In the genomic region with DNA sequence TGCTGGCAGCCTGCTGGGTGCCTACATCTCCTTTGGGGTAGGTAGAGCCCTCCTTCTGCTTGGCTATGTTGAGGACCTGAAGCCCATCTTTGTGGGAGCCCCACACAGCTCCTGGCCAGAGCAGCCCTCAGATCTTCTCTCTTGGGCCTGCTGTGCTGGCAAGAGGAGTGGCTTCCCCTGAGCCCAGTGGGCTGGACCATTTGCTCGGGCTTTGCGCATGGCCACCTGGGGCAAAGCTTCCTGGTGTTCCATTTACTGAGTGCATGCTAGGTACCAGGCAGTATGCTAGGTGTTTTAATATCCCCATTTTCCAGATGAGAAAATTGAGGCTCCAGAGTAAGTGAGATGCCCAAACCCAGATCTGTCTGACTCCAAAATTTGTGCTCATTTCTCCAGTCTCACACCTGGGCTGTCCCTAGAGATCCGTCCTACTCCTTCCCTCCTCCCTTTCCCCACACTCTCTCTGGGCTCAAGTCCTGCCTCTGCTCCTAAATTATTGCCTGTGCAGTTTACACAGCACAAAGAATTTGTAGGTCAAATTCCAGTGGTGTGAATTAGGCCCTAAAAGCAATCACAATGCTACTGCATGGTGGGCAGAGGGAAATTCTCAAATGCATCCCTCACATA, we compare ENCODE assay signal across 31 cellular contexts. TPM values are rescaled to one million over a fixed set of nuclear protein-coding genes. Genes with fewer than 3 reads are reported as not detected.
DNase-seq lines count a peak whose midpoint lies in the region; ATAC-seq, FAIRE-seq and TF ChIP-seq lines count a peak whose summit lies in the region.
"Had no signal": no experiment of that assay in that cellular context is flagged by ENCODE, and none has a peak within 500 bp of the region (broad histone marks: within the 10 kb centered on the region; RNA-seq: fewer than 3 reads in every experiment).

No MANE protein-coding gene starts in this region.

- intact Hi-C loops in ascending aorta (cut with DNase I) (loop anchor here (2.0 kb wide), 2 partner anchors 175 to 265 kb away; partner anchors contain the start of genes NMB and ZNF592), HepG2 (cut with micrococcal nuclease; ENCODE audit: unreplicated experiment) (no loop called here), gastrocnemius medialis (cut with DNase I; ENCODE audit: low total_unique reads) (no loop called here), dorsolateral prefrontal cortex (cut with DNase I) (loop anchor here in 1 of 2 donors (10.0 kb wide), 1 partner anchor 179 kb away; the partner anchor contains the start of gene ZNF592)
- intact Hi-C loops in activated CD4-positive, alpha-beta T cell treated with anti-CD3 and anti-CD28 coated beads, Interleukin-2, amount 10 ng/mL, durations not matched to agents 24 days and 14 days (cut with micrococcal nuclease): loop anchor here (10.0 kb wide), 1 partner anchor 49 kb away; no protein-coding TSS in a partner anchor

- H3K36me3 Mint-ChIP-seq in activated CD4-positive, alpha-beta T cell treated with anti-CD3 and anti-CD28 coated beads, Interleukin-2, amount 10 ng/mL, durations not matched to agents 24 days and 14 days (ENCODE audit: low read depth): no peaks in the 10 kb centered on the region
- H3K36me3 Mint-ChIP-seq: IgD-negative memory B cell; stimulated activated naive B cell treated with anti-CD40 and anti-IgM and Interleukin-4, amounts not matched to agents 10 μg/mL and 1 μg/mL and 100 μg/mL, for 72 hours had no signal

- POLR2A ChIA-PET in HepG2 (lab: Yijun Ruan, JAX): no interaction called here

- TF ChIP-seq EP300 in HepG2 (IDR thresholded peaks at IDR 0.05; ENCODE audit: low read depth in 2 of 2, low read length in 2 of 2) (no peak), HepG2 (CRISPR knock-in tag; IDR thresholded peaks at IDR 0.05; ENCODE audit: borderline replicate concordance) (no peak)

- in situ Hi-C loops in HepG2 (cut with HindIII; ENCODE audit: extremely low pct_ligation_motif_present, low pct_unique_long_range_greater_than_20kb): loop anchor here (10.0 kb wide), 2 partner anchors 269 to 329 kb away; partner anchors contain the start of genes NMB and WDR73
- in situ Hi-C loops in gastrocnemius medialis (cut with MboI; ENCODE audit: low sequenced_read_pairs in 4 of 4): loop anchor here in 1 of 4 donors (10.0 kb wide), 1 partner anchor 49 kb away; no protein-coding TSS in a partner anchor

- H3K4me1 ChIP-seq in ascending aorta (peaks cover 3 to 21% of the 10 kb centered on the region in 2 donors), HepG2 (ENCODE audit: insufficient read depth, low read length) (peaks cover 32% of the 10 kb centered on the region), gastrocnemius medialis (peaks cover 20 to 25% of the 10 kb centered on the region in 2 donors)

- no peak for ATAC-seq in HepG2
- peak in 1 of 2 donors; percentile 12 for ATAC-seq in gastrocnemius medialis
- ATAC-seq: stimulated activated naive B cell treated with anti-CD40 and anti-IgM and Interleukin-4, amounts not matched to agents 10 μg/mL and 1 μg/mL and 100 μg/mL, for 72 hours had no signal

- H3K4me3 ChIP-seq in AG10803 (ENCODE audit: low read length): no peak overlapping the region
- H3K4me3 ChIP-seq in ascending aorta: no peak overlapping the region
- H3K4me3 ChIP-seq in HepG2 (replicated peaks in 1 of 3; ENCODE audit: insufficient read depth in 1 of 3, low read depth in 2 of 3, low read length in 3 of 3): no peak overlapping the region
- H3K4me3 ChIP-seq in gastrocnemius medialis: peak overlapping the region in 1 of 4 donors; percentile 8
- no peak overlapping the region for H3K4me3 ChIP-seq in dorsolateral prefrontal cortex
- H3K4me3 ChIP-seq: esophagus muscularis mucosa, testis had no signal

- no peaks in the 10 kb centered on the region for H4K20me1 ChIP-seq in HepG2 (ENCODE audit: insufficient read depth, low read length)

- H3K27ac Mint-ChIP-seq in activated CD4-positive, alpha-beta T cell treated with anti-CD3 and anti-CD28 coated beads, Interleukin-2, amount 10 ng/mL, durations not matched to agents 24 days and 14 days: no peak overlapping the region
- H3K27ac Mint-ChIP-seq: IgD-negative memory B cell; progenitor cell of endocrine pancreas; stimulated activated naive B cell treated with anti-CD40 and anti-IgM and Interleukin-4, amounts not matched to agents 10 μg/mL and 1 μg/mL and 100 μg/mL, for 72 hours; T-helper 1 cell treated with Interleukin-12 subunit alpha and Interleukin-12 subunit beta and Interleukin-4 antibody, amounts not matched to agents 30 μg/mL and 1 μg/mL, for 36 hours had no signal

- no peak overlapping the region for H3K9ac ChIP-seq in HepG2 (ENCODE audit: insufficient read depth, low read depth, low read length)

- TF ChIP-seq RAD21 in HepG2 (CRISPR knock-in tag; IDR thresholded peaks at IDR 0.05): no peak

- TF ChIP-seq CTCF in AG10803 (conservative IDR thresholded peaks at IDR 0.05; ENCODE audit: low read length) (no peak), ascending aorta (IDR thresholded peaks at IDR 0.05) (no peak), HepG2 (CRISPR knock-in tag; IDR thresholded peaks at IDR 0.05) (no peak), gastrocnemius medialis (IDR thresholded peaks at IDR 0.05 in 4 of 5, conservative IDR thresholded peaks at IDR 0.05 in 1 of 5) (no peak), dorsolateral prefrontal cortex (IDR thresholded peaks at IDR 0.05 in 54 of 56, conservative IDR thresholded peaks at IDR 0.05 in 2 of 56; ENCODE audit: low read depth in 1 of 56, partially characterized antibody in 56 of 56) (no peak)

- FAIRE-seq in HepG2 (lab: Jason Lieb, UNC) (no peak), HTR-8/SVneo (lab: Jason Lieb, UNC) (no peak)
- FAIRE-seq: A204.1 had no signal

- H3K36me3 ChIP-seq in ascending aorta (no peaks in the 10 kb centered on the region), HepG2 (replicated peaks in 1 of 2; ENCODE audit: control insufficient read depth in 1 of 2, insufficient read depth in 2 of 2, low read length in 2 of 2) (no peaks in the 10 kb centered on the region), gastrocnemius medialis (no peaks in the 10 kb centered on the region)
- H3K36me3 ChIP-seq: esophagus muscularis mucosa had no signal

- TF ChIP-seq POLR2A in HepG2 (IDR thresholded peaks at IDR 0.05; ENCODE audit: insufficient read depth in 1 of 2, low read depth in 2 of 2, low read length in 2 of 2) (no peak), gastrocnemius medialis (IDR thresholded peaks at IDR 0.05) (no peak)

- DNase-seq in AG10803 (ENCODE audit: low read depth) (peak; percentile 40), ascending aorta (ENCODE audit: low spot score in 2 of 2) (no peak), HepG2 (ENCODE audit: low spot score) (no peak), gastrocnemius medialis (no peak), HTR-8/SVneo (ENCODE audit: insufficient read length, low spot score) (no peak), dorsolateral prefrontal cortex (no peak), kidney tubule cell (ENCODE audit: low spot score) (no peak)
- DNase-seq in activated CD4-positive, alpha-beta T cell treated with anti-CD3 and anti-CD28 coated beads, Interleukin-2, amount 10 ng/mL, durations not matched to agents 24 days and 14 days: no peak
- DNase-seq: activated CD4-positive, alpha-beta T cell treated with anti-CD3 and anti-CD28 coated beads for 4 hours; activated naive CD4-positive, alpha-beta T cell treated with anti-CD3 and anti-CD28 coated beads, Interleukin-2, amount 50 U/mL, for 16 hours; activated T-cell treated with anti-CD3 and anti-CD28 coated beads, Interleukin-2, amount 50 U/mL, for 48 hours; DMS79 treated with DMSO at 0.1 percent for 48 hours; effector CD8-positive, alpha-beta T cell; left cardiac atrium; NCI-H1417; NCI-H510A; stimulated activated CD4-positive, alpha-beta T cell treated with anti-CD3 and anti-CD28 coated beads, Interleukin-2, amount 100 ng/mL, for 48 hours; stimulated activated naive B cell treated with anti-CD40 and anti-IgM and Interleukin-4, amounts not matched to agents 10 μg/mL and 1 μg/mL and 100 μg/mL, for 72 hours; testis had no signal

- no peaks in the 10 kb centered on the region for H3K79me2 ChIP-seq in HepG2 (ENCODE audit: insufficient read depth, low read length)

- CTCF ChIA-PET in HepG2 (lab: Yijun Ruan, JAX; ENCODE audit: low intra/inter-chr PET ratio, low total read pairs): no interaction called here

- peaks cover 2% of the 10 kb centered on the region for H3K27me3 Mint-ChIP-seq in activated CD4-positive, alpha-beta T cell treated with anti-CD3 and anti-CD28 coated beads, Interleukin-2, amount 10 ng/mL, durations not matched to agents 24 days and 14 days
- H3K27me3 Mint-ChIP-seq: IgD-negative memory B cell; stimulated activated naive B cell treated with anti-CD40 and anti-IgM and Interleukin-4, amounts not matched to agents 10 μg/mL and 1 μg/mL and 100 μg/mL, for 72 hours had no signal

- H3K4me1 Mint-ChIP-seq in activated CD4-positive, alpha-beta T cell treated with anti-CD3 and anti-CD28 coated beads, Interleukin-2, amount 10 ng/mL, durations not matched to agents 24 days and 14 days: peaks cover 5% of the 10 kb centered on the region

- 59% methylated on average over 3 of the region's 3 CpGs for WGBS in HepG2 (ENCODE audit: low lambda C conversion rate)

- BruUV-seq in HepG2 (replicated peaks; lab: Mats Ljungman, UMichigan): no TSS peak

- H3K4me3 Mint-ChIP-seq in activated CD4-positive, alpha-beta T cell treated with anti-CD3 and anti-CD28 coated beads, Interleukin-2, amount 10 ng/mL, durations not matched to agents 24 days and 14 days: no peak overlapping the region
- H3K4me3 Mint-ChIP-seq: IgD-negative memory B cell; neural crest cell; stimulated activated naive B cell treated with anti-CD40 and anti-IgM and Interleukin-4, amounts not matched to agents 10 μg/mL and 1 μg/mL and 100 μg/mL, for 72 hours; T-helper 1 cell treated with Interleukin-12 subunit alpha and Interleukin-12 subunit beta and Interleukin-4 antibody, amounts not matched to agents 30 μg/mL and 1 μg/mL, for 36 hours had no signal

- no peaks in the 10 kb centered on the region for H3K9me3 Mint-ChIP-seq in activated CD4-positive, alpha-beta T cell treated with anti-CD3 and anti-CD28 coated beads, Interleukin-2, amount 10 ng/mL, durations not matched to agents 24 days and 14 days
- H3K9me3 Mint-ChIP-seq: IgD-negative memory B cell; stimulated activated naive B cell treated with anti-CD40 and anti-IgM and Interleukin-4, amounts not matched to agents 10 μg/mL and 1 μg/mL and 100 μg/mL, for 72 hours; T-helper 1 cell treated with Interleukin-12 subunit alpha and Interleukin-12 subunit beta and Interleukin-4 antibody, amounts not matched to agents 30 μg/mL and 1 μg/mL, for 36 hours had no signal

- no peaks in the 10 kb centered on the region for H3K27me3 ChIP-seq in ascending aorta
- H3K27me3 ChIP-seq in HepG2 (ENCODE audit: control insufficient read depth in 1 of 2, insufficient read depth in 2 of 2, low read length in 2 of 2): no peaks in the 10 kb centered on the region; a peak in 2 of 5 replicates
- H3K27me3 ChIP-seq in gastrocnemius medialis: no peaks in the 10 kb centered on the region
- H3K27me3 ChIP-seq in dorsolateral prefrontal cortex: no peaks in the 10 kb centered on the region
- H3K27me3 ChIP-seq: esophagus muscularis mucosa, testis had no signal

- H3K27ac ChIP-seq in ascending aorta: peak overlapping the region; percentile 46 to 69
- H3K27ac ChIP-seq in HepG2 (ENCODE audit: extremely low read length, insufficient read depth, low read length): no peak overlapping the region
- H3K27ac ChIP-seq in gastrocnemius medialis: peak overlapping the region; percentile 30 to 77 (median 72)
- H3K27ac ChIP-seq in dorsolateral prefrontal cortex: no peak overlapping the region
- H3K27ac ChIP-seq: esophagus muscularis mucosa, HL-60, testis had no signal

- H2AFZ ChIP-seq in HepG2 (ENCODE audit: low read length): no peak overlapping the region

- H3K9me3 ChIP-seq in ascending aorta (no peaks in the 10 kb centered on the region), HepG2 (ENCODE audit: low read length) (no peaks in the 10 kb centered on the region), gastrocnemius medialis (no peaks in the 10 kb centered on the region)
- H3K9me3 ChIP-seq: esophagus muscularis mucosa, testis had no signal

- H3K4me2 ChIP-seq in HepG2 (ENCODE audit: low read depth, low read length): peak overlapping the region; percentile 18; the same call in 1 of the 2 replicates

RNA-seq across cellular contexts. Expression of gene SLC28A1, which starts 39.7 kb away (rescaled TPM):
- not detected for total RNA-seq in ascending aorta
- 0.31 and 0.39 TPM in 2 replicates for total RNA-seq in HepG2 (2016; rRNA removed; fragmentation: Illumina TruSeq; extraction: Trizol)
- not detected in 2 replicates for total RNA-seq in HepG2 (2016; cell fraction: cytosol; rRNA removed; fragmentation: Illumina TruSeq; extraction: Trizol; ENCODE audit: low read depth)
- total RNA-seq in HepG2 (2016; cell fraction: insoluble cytoplasmic fraction; rRNA removed; fragmentation: Illumina TruSeq; extraction: Trizol): 0.21 and 0.43 TPM in 2 replicates
- total RNA-seq in HepG2 (2016; cell fraction: membrane; rRNA removed; fragmentation: Illumina TruSeq; extraction: Trizol): 0.14 and 0.15 TPM in 2 replicates
- 0.28 and 0.59 TPM in 2 replicates for total RNA-seq in HepG2 (2016; cell fraction: nucleus; rRNA removed; fragmentation: Illumina TruSeq; extraction: Trizol)
- polyA plus RNA-seq in HepG2 (2011; rRNA removed): 5.8 and 8.6 TPM in 2 replicates
- polyA plus RNA-seq in HepG2 (2011; cell fraction: cytosol; rRNA removed): 3.5 and 4.1 TPM in 2 replicates
- polyA plus RNA-seq in HepG2 (2011; cell fraction: nucleus; rRNA removed): 15.9 and 18.6 TPM in 2 replicates
- polyA plus RNA-seq in HepG2 (2012): 4.6 and 13.0 TPM in 2 replicates
- polyA plus RNA-seq in HepG2 (2016; cell fraction: cytosol; fragmentation: Illumina TruSeq; extraction: Trizol; ENCODE audit: low read depth): 0.06 TPM in 1 of 2 replicates, not detected in the other
- 0.19 and 0.36 TPM in 2 replicates for polyA plus RNA-seq in HepG2 (2016; cell fraction: insoluble cytoplasmic fraction; fragmentation: Illumina TruSeq; extraction: Trizol; ENCODE audit: low read depth)
- 0.09 and 0.14 TPM in 2 replicates for polyA plus RNA-seq in HepG2 (2016; cell fraction: membrane; fragmentation: Illumina TruSeq; extraction: Trizol; ENCODE audit: low read depth)
- polyA plus RNA-seq in HepG2 (2016; cell fraction: nucleus; fragmentation: Illumina TruSeq; extraction: Trizol; ENCODE audit: insufficient read depth, low read depth): 0.67 and 1.0 TPM in 2 replicates
- polyA minus RNA-seq in HepG2 (2011; rRNA and poly(A)+ RNA removed; ENCODE audit: low replicate concordance): 15.2 TPM in 1 of 2 replicates, not detected in the other
- polyA minus RNA-seq in HepG2 (2011; cell fraction: cytosol; rRNA and poly(A)+ RNA removed): 2.1 and 2.8 TPM in 2 replicates
- polyA minus RNA-seq in HepG2 (2011; cell fraction: nucleus; rRNA and poly(A)+ RNA removed): 8.0 and 10.1 TPM in 2 replicates
- total RNA-seq in gastrocnemius medialis: under 1 TPM in 1 of 4 donors, not detected in 3; 0.47 TPM
- total RNA-seq in dorsolateral prefrontal cortex: under 1 TPM in 20 of 120 experiments, not detected in 100; 0.17 to 0.61 (median 0.28) TPM
- total RNA-seq in activated CD4-positive, alpha-beta T cell treated with anti-CD3 and anti-CD28 coated beads, Interleukin-2, amount 10 ng/mL, durations not matched to agents 24 days and 14 days: not detected in 2 replicates
- total RNA-seq: cerebellum, M059J, mononuclear cell, neural crest cell, progenitor cell of endocrine pancreas, RPMI7951, SK-MEL-5 had no signal
- polyA plus RNA-seq: IgD-negative memory B cell had no signal

RNA-seq across cellular contexts. Expression of gene PDE8A, which starts 57.5 kb away (rescaled TPM):
- 22.9 TPM for total RNA-seq in ascending aorta
- 24.2 and 26.3 TPM in 2 replicates for total RNA-seq in HepG2 (2016; rRNA removed; fragmentation: Illumina TruSeq; extraction: Trizol)
- total RNA-seq in HepG2 (2016; cell fraction: cytosol; rRNA removed; fragmentation: Illumina TruSeq; extraction: Trizol; ENCODE audit: low read depth): 46.8 and 50.2 TPM in 2 replicates
- 22.6 and 26.8 TPM in 2 replicates for total RNA-seq in HepG2 (2016; cell fraction: insoluble cytoplasmic fraction; rRNA removed; fragmentation: Illumina TruSeq; extraction: Trizol)
- total RNA-seq in HepG2 (2016; cell fraction: membrane; rRNA removed; fragmentation: Illumina TruSeq; extraction: Trizol): 33.9 and 39.4 TPM in 2 replicates
- total RNA-seq in HepG2 (2016; cell fraction: nucleus; rRNA removed; fragmentation: Illumina TruSeq; extraction: Trizol): 46.0 and 49.4 TPM in 2 replicates
- 41.2 and 48.5 TPM in 2 replicates for polyA plus RNA-seq in HepG2 (2011; rRNA removed)
- 18.2 and 27.4 TPM in 2 replicates for polyA plus RNA-seq in HepG2 (2011; cell fraction: cytosol; rRNA removed)
- 67.4 and 75.3 TPM in 2 replicates for polyA plus RNA-seq in HepG2 (2011; cell fraction: nucleus; rRNA removed)
- polyA plus RNA-seq in HepG2 (2012): 25.2 and 25.7 TPM in 2 replicates
- 4.8 and 5.1 TPM in 2 replicates for polyA plus RNA-seq in HepG2 (2016; cell fraction: cytosol; fragmentation: Illumina TruSeq; extraction: Trizol; ENCODE audit: low read depth)
- polyA plus RNA-seq in HepG2 (2016; cell fraction: insoluble cytoplasmic fraction; fragmentation: Illumina TruSeq; extraction: Trizol; ENCODE audit: low read depth): 22.3 and 24.1 TPM in 2 replicates
- polyA plus RNA-seq in HepG2 (2016; cell fraction: membrane; fragmentation: Illumina TruSeq; extraction: Trizol; ENCODE audit: low read depth): 14.2 and 15.0 TPM in 2 replicates
- polyA plus RNA-seq in HepG2 (2016; cell fraction: nucleus; fragmentation: Illumina TruSeq; extraction: Trizol; ENCODE audit: insufficient read depth, low read depth): 82.8 and 84.3 TPM in 2 replicates
- 27.2 and 64.4 TPM in 2 replicates for polyA minus RNA-seq in HepG2 (2011; rRNA and poly(A)+ RNA removed; ENCODE audit: low replicate concordance)
- 24.8 and 25.2 TPM in 2 replicates for polyA minus RNA-seq in HepG2 (2011; cell fraction: cytosol; rRNA and poly(A)+ RNA removed)
- polyA minus RNA-seq in HepG2 (2011; cell fraction: nucleus; rRNA and poly(A)+ RNA removed): 124 and 137 TPM in 2 replicates
- 10 to 100 TPM in 3 of 4 donors, 1 to 10 TPM in 1; 6.3 to 20.6 (median 13.9) TPM for total RNA-seq in gastrocnemius medialis
- 100 to 1,000 TPM in 47 of 120 experiments, 10 to 100 TPM in 73; 30.4 to 316 (median 86.1) TPM for total RNA-seq in dorsolateral prefrontal cortex
- 18.5 and 21.1 TPM in 2 replicates for total RNA-seq in activated CD4-positive, alpha-beta T cell treated with anti-CD3 and anti-CD28 coated beads, Interleukin-2, amount 10 ng/mL, durations not matched to agents 24 days and 14 days

Comparison
In these comparisons a context has a peak if more than half of its experiments do, and no peak if none do; other contexts are left out.
1. H3K27ac ChIP-seq: peak in ascending aorta (2 of 2) and gastrocnemius medialis (4 of 4); none in HepG2 (single experiment) and dorsolateral prefrontal cortex (0 of 59).
2. intact Hi-C loops: an anchor here in ascending aorta (2.0 kb wide) and activated CD4-positive, alpha-beta T cell treated with anti-CD3 and anti-CD28 coated beads, Interleukin-2, amount 10 ng/mL, durations not matched to agents 24 days and 14 days (10.0 kb wide); none called in HepG2 and gastrocnemius medialis.